1 cellular context compared by ENCODE assay signal in genomic region chr14:67373347-67373746, GRCh38.
TF ChIP-seq lines count a peak whose summit lies in the region.

No MANE protein-coding gene starts in this region.

TF ChIP-seq in K562, 482 proteins besides CTCF, POLR2A, EP300 and RAD21:
- TF ChIP-seq ZFP36 (IDR thresholded peaks at IDR 0.05; ENCODE audit: low read depth, low read length, partially characterized antibody) (peak; percentile 87), ZNF146 (CRISPR knock-in tag; IDR thresholded peaks at IDR 0.05; ENCODE audit: unreplicated experiment) (no peak)
TF ChIP-seq in K562: peak in this region for 1.
